In the genomic region with DNA sequence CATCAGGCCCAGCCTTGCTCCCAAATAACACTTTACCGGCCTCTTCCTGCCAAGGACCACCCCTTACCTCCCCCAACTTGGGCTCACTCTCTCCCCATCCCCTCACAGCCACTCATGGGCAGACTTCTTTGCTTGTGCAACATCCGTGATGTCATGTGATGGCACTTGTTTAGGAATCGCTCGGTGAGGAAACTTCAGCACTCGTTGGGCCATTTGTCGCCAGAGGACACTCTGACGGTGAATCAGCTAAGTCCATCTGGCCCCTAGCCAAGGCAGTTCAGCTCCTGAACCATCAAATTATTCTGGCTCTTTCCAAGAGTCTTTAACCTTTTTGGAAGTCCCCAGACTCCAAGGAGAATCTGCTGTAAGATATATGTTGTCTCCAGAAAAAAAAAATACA, we compare ENCODE assay signal across 17 cellular contexts. TPM values are rescaled to one million over a fixed set of nuclear protein-coding genes. Genes with fewer than 3 reads are reported as not detected.
"Had no signal": no experiment of that assay in that cellular context is flagged by ENCODE, and none has a peak within 500 bp of the region (broad histone marks: within the 10 kb centered on the region; RNA-seq: fewer than 3 reads in every experiment).

No MANE protein-coding gene starts in this region.

- FAIRE-seq: frontal cortex, urothelium cell line had no signal

- H3K27me3 ChIP-seq: body of pancreas, colonic mucosa had no signal

- ATAC-seq: activated CD4-positive, alpha-beta T cell treated with anti-CD3 and anti-CD28 coated beads for 36 hours; body of pancreas had no signal

- DNase-seq: activated CD4-positive, alpha-beta memory T cell treated with anti-CD3 and anti-CD28 coated beads, Interleukin-2, amount 10 ng/mL, durations not matched to agents 7 days and 5 days; activated CD4-positive, alpha-beta T cell treated with anti-CD3 and anti-CD28 coated beads for 36 hours; activated effector memory CD4-positive, alpha-beta T cell treated with anti-CD3 and anti-CD28 coated beads, Interleukin-2, amount 50 U/mL, for 16 hours; activated T-cell treated with anti-CD3 and anti-CD28 coated beads, Interleukin-2, amount 50 U/mL, for 48 hours; amygdala; body of pancreas; caudate nucleus; colonic mucosa; stimulated activated CD4-positive, alpha-beta T cell treated with anti-CD3 and anti-CD28 coated beads, Interleukin-12 subunit alpha, Interleukin-12 subunit beta, amount 100 ng/mL, for 4 hours; stimulated activated CD4-positive, alpha-beta T cell treated with anti-CD3 and anti-CD28 coated beads, Interleukin-2, amount 100 ng/mL, for 24 hours; WERI-Rb-1 had no signal

- H3K27me3 Mint-ChIP-seq: activated naive CD8-positive, alpha-beta T cell had no signal

- H3K9me3 Mint-ChIP-seq: activated CD4-positive, alpha-beta memory T cell treated with anti-CD3 and anti-CD28 coated beads, Interleukin-2, amount 10 ng/mL, durations not matched to agents 7 days and 5 days had no signal

- H3K4me3 ChIP-seq: body of pancreas, colonic mucosa had no signal

- H3K36me3 Mint-ChIP-seq: activated naive CD8-positive, alpha-beta T cell had no signal

- H3K4me3 Mint-ChIP-seq: activated CD4-positive, alpha-beta memory T cell treated with anti-CD3 and anti-CD28 coated beads, Interleukin-2, amount 10 ng/mL, durations not matched to agents 7 days and 5 days; activated CD4-positive, alpha-beta T cell treated with anti-CD3 and anti-CD28 coated beads for 36 hours; activated naive CD8-positive, alpha-beta T cell had no signal

- H3K4me1 ChIP-seq: body of pancreas, colonic mucosa had no signal

- H3K27ac ChIP-seq: body of pancreas, colonic mucosa, WERI-Rb-1 had no signal

- H3K36me3 ChIP-seq: colonic mucosa, WERI-Rb-1 had no signal

- H3K9me3 ChIP-seq: body of pancreas, colonic mucosa had no signal

RNA-seq across cellular contexts. Expression of gene BTBD16, which starts 19.2 kb away (rescaled TPM):
- total RNA-seq: activated CD4-positive, alpha-beta memory T cell treated with anti-CD3 and anti-CD28 coated beads, Interleukin-2, amount 10 ng/mL, durations not matched to agents 7 days and 5 days; activated CD4-positive, alpha-beta T cell treated with anti-CD3 and anti-CD28 coated beads for 36 hours; body of pancreas; frontal cortex; osteocyte; T-helper 1 cell treated with Interleukin-12 subunit alpha and Interleukin-12 subunit beta and Interleukin-4 antibody, amounts not matched to agents 30 ng/mL and 1 ng/mL, for 36 hours had no signal
- polyA plus RNA-seq: neural cell had no signal
